ENCODE assay signal across 13 cellular contexts in genomic region chr21:17451364-17451869, GRCh38.
DNase-seq lines count a peak whose midpoint lies in the region; ATAC-seq and TF ChIP-seq lines count a peak whose summit lies in the region.
"Had no signal": no experiment of that assay in that cellular context is flagged by ENCODE, and none has a peak within 500 bp of the region (broad histone marks: within the 10 kb centered on the region; RNA-seq: fewer than 3 reads in every experiment).

No MANE protein-coding gene starts in this region.

- 54 to 59% methylated on average over 4 of the region's 4 CpGs for WGBS in thyroid gland, 2 donors

- no peaks in the 10 kb centered on the region for H3K36me3 ChIP-seq in thyroid gland
- H3K36me3 ChIP-seq: sigmoid colon had no signal

- ATAC-seq in esophagus mucosa = peak; percentile 58
- ATAC-seq: stimulated activated effector memory CD8-positive, alpha-beta T cell treated with anti-CD3 and anti-CD28 coated beads, Interleukin-12 subunit alpha, Interleukin-12 subunit beta, amount 100 ng/mL, for 72 hours had no signal

- H3K9me3 ChIP-seq in thyroid gland = no peaks in the 10 kb centered on the region
- H3K9me3 ChIP-seq: sigmoid colon had no signal

- H3K4me3 ChIP-seq in thyroid gland (replicated peaks in 1 of 3) = no peak overlapping the region
- H3K4me3 ChIP-seq: coronary artery, sigmoid colon had no signal

- no peak overlapping the region for H3K27ac ChIP-seq in thyroid gland
- H3K27ac ChIP-seq: coronary artery, KMS-11, sigmoid colon had no signal

- no peaks in the 10 kb centered on the region for H3K27me3 ChIP-seq in thyroid gland
- H3K27me3 ChIP-seq: sigmoid colon had no signal

- no peak for TF ChIP-seq CTCF in thyroid gland (IDR thresholded peaks at IDR 0.05)

- intact Hi-C loops in thyroid gland (cut with DNase I) = no loop called here
- intact Hi-C loops in posterior vena cava (cut with DNase I) = no loop called here

- H3K4me1 ChIP-seq in thyroid gland = peaks cover 0 to 10% of the 10 kb centered on the region in 2 donors

- DNase-seq in ELR (ENCODE audit: low read depth) = peak; percentile 77
- DNase-seq in OCI-M1 (lab: John Stamatoyannopoulos, UW) = peak; percentile 5
- peak; percentile 64 for DNase-seq in non-pigmented ciliary epithelial cell (ENCODE audit: low read depth)
- DNase-seq in activated effector memory CD4-positive, alpha-beta T cell treated with Interleukin-2 at 50 U/mL for 16 hours = no peak
- DNase-seq in iPS-NIHi7 (ENCODE audit: extremely low spot score) = no peak
- DNase-seq in thyroid gland = no peak
- no peak for DNase-seq in posterior vena cava (ENCODE audit: low spot score)
- DNase-seq: activated CD4-positive, alpha-beta memory T cell treated with anti-CD3 and anti-CD28 coated beads, Interleukin-2, amount 10 ng/mL, durations not matched to agents 7 days and 5 days; sigmoid colon had no signal

- no peak for TF ChIP-seq POLR2A in thyroid gland (IDR thresholded peaks at IDR 0.05)

Comparison
In these comparisons a context has a peak if more than half of its experiments do, and no peak if none do; other contexts are left out.
1. DNase-seq: peak in ELR (single experiment), OCI-M1 (single experiment) and non-pigmented ciliary epithelial cell (single experiment); none in activated effector memory CD4-positive, alpha-beta T cell treated with Interleukin-2 at 50 U/mL for 16 hours (single experiment), iPS-NIHi7 (single experiment), thyroid gland (0 of 2) and posterior vena cava (single experiment).